11 cellular contexts compared by ENCODE assay signal in the genomic region with DNA sequence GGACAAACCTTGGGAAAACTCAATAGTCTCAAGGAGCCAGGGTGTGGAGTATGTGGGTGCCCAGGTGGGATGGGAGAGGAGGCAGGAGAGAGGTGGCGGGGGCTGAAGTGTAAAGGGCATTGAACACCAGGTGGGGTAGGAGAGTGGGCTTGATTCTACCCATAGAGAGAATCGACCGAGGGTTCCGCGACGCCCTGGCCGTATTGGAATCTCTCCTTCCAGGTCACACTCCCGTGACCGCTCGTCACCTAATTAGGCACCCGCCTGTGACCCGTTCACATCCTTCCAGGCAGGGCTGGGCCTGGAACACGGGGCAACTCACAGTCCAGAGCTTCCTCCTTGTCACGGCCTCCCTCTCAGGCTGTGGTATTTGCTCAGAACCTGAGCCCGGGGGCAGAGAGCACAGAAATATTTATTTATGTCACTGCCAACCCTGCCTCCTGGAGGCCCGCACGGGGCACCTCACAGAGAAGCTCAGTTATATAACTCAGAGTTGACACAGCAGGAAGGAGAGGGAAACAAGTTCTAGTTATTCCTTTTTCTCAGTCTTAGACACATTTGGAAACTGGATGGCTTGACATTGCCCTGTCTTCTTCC. TPM values are rescaled to one million over a fixed set of nuclear protein-coding genes. Genes with fewer than 3 reads are reported as not detected.
A peak's percentile ranks its signal among the peaks of the same experiment; 100 is the strongest.
DNase-seq lines count a peak whose midpoint lies in the region; ATAC-seq and TF ChIP-seq lines count a peak whose summit lies in the region.
"Had no signal": no experiment of that assay in that cellular context is flagged by ENCODE, and none has a peak within 500 bp of the region (broad histone marks: within the 10 kb centered on the region; RNA-seq: fewer than 3 reads in every experiment).

No MANE protein-coding gene starts in this region.

- TF ChIP-seq CTCF in AG10803 (conservative IDR thresholded peaks at IDR 0.05; ENCODE audit: low read length) (no peak), chondrocyte (IDR thresholded peaks at IDR 0.05) (peak; percentile 48), mesothelial cell of epicardium (IDR thresholded peaks at IDR 0.05; ENCODE audit: unreplicated experiment) (no peak), uterus (IDR thresholded peaks at IDR 0.05) (no peak), psoas muscle (IDR thresholded peaks at IDR 0.05) (no peak)

- DNase-seq in AG10803 (ENCODE audit: low read depth), result peak; percentile 11
- peak; percentile 57 for DNase-seq in HT-29 (ENCODE audit: low spot score)
- no peak for DNase-seq in chondrocyte (ENCODE audit: low spot score)
- no peak for DNase-seq in mesothelial cell of epicardium (ENCODE audit: low spot score in 2 of 2, unreplicated experiment in 2 of 2)
- DNase-seq in A172 (ENCODE audit: low spot score), result no peak
- DNase-seq in uterus, result no peak
- no peak for DNase-seq in psoas muscle
- DNase-seq in activated T-cell treated with anti-CD3 and anti-CD28 coated beads for 4 hours, result no peak
- DNase-seq: effector CD8-positive, alpha-beta T cell; NCI-H1105; T-helper 1 cell had no signal

- H3K36me3 Mint-ChIP-seq in chondrocyte (ENCODE audit: low read depth), result no peaks in the 10 kb centered on the region
- H3K36me3 Mint-ChIP-seq in mesothelial cell of epicardium, result no peaks in the 10 kb centered on the region

- H3K27ac Mint-ChIP-seq in chondrocyte (ENCODE audit: unreplicated experiment) (peak overlapping the region; percentile 13), mesothelial cell of epicardium (peak overlapping the region; percentile 67)

- 49 to 59% (median 54%) methylated on average over 17 of the region's 17 CpGs for WGBS in psoas muscle, 3 donors

- H3K4me1 ChIP-seq in uterus (no peaks in the 10 kb centered on the region), psoas muscle (no peaks in the 10 kb centered on the region)

- H3K9me3 ChIP-seq in uterus (no peaks in the 10 kb centered on the region), psoas muscle (no peaks in the 10 kb centered on the region)

- H3K27me3 ChIP-seq in uterus, result no peaks in the 10 kb centered on the region
- H3K27me3 ChIP-seq in psoas muscle (ENCODE audit: insufficient read depth in 3 of 3, low read length in 2 of 3), result no peaks in the 10 kb centered on the region

- H3K27me3 Mint-ChIP-seq in chondrocyte (ENCODE audit: low read depth) (no peaks in the 10 kb centered on the region), mesothelial cell of epicardium (ENCODE audit: low read depth) (no peaks in the 10 kb centered on the region)

- H3K9me3 Mint-ChIP-seq in chondrocyte (ENCODE audit: low read depth) (no peaks in the 10 kb centered on the region), mesothelial cell of epicardium (no peaks in the 10 kb centered on the region)

- intact Hi-C loops in uterus (cut with DNase I; ENCODE audit: low total_unique reads) (no loop called here), psoas muscle (cut with DNase I) (no loop called here)

- TF ChIP-seq POLR2A in uterus (IDR thresholded peaks at IDR 0.05), result no peak

- H3K36me3 ChIP-seq in uterus (no peaks in the 10 kb centered on the region), psoas muscle (ENCODE audit: insufficient read depth in 1 of 2, low read depth in 1 of 2) (no peaks in the 10 kb centered on the region)

- H3K4me3 Mint-ChIP-seq in chondrocyte (ENCODE audit: unreplicated experiment) (no peak overlapping the region), mesothelial cell of epicardium (no peak overlapping the region)

- H3K4me1 Mint-ChIP-seq in chondrocyte (ENCODE audit: low read depth), result peaks cover 23% of the 10 kb centered on the region
- H3K4me1 Mint-ChIP-seq in mesothelial cell of epicardium, result peaks cover 11% of the 10 kb centered on the region

- H3K4me3 ChIP-seq in AG10803 (ENCODE audit: low read length), result no peak overlapping the region
- no peak overlapping the region for H3K4me3 ChIP-seq in uterus
- no peak overlapping the region for H3K4me3 ChIP-seq in psoas muscle

- H3K27ac ChIP-seq in uterus (no peak overlapping the region), psoas muscle (no peak overlapping the region)

- no peak for ATAC-seq in psoas muscle

RNA-seq across cellular contexts. Expression of a gene that starts 12.0 kb away (rescaled TPM):
- 1.8 and 2.0 TPM in 2 replicates for total RNA-seq in HT-29 (2014; rRNA removed; shearing (Covaris generic))
- total RNA-seq in chondrocyte, result not detected in 3 replicates
- 0.31 to 0.51 TPM (median 0.38 TPM) in 3 replicates for total RNA-seq in mesothelial cell of epicardium
- total RNA-seq in A172 (2014; rRNA removed; shearing (Covaris generic)), result not detected in 2 replicates
- total RNA-seq in uterus, result under 1 TPM in 2 of 4 donors, not detected in 2; 0.18 to 0.48 TPM
- not detected for total RNA-seq in psoas muscle
- under 1 TPM; 0.04 to 0.14 (median 0.06) TPM for polyA plus RNA-seq in psoas muscle

Comparison
In these comparisons a context has a peak if more than half of its experiments do, and no peak if none do; other contexts are left out.
1. DNase-seq: peak in AG10803 (single experiment) and HT-29 (single experiment); none in chondrocyte (single experiment), mesothelial cell of epicardium (0 of 2), A172 (single experiment), uterus (0 of 2), psoas muscle (0 of 2) and activated T-cell treated with anti-CD3 and anti-CD28 coated beads for 4 hours (single experiment).